29 cellular contexts compared by ENCODE assay signal in genomic region chr7:158574308-158575036, GRCh38.
"Had no signal": no experiment of that assay in that cellular context is flagged by ENCODE, and none has a peak within 500 bp of the region (broad histone marks: within the 10 kb centered on the region; RNA-seq: fewer than 3 reads in every experiment).

No MANE protein-coding gene starts in this region.

- H3K4me3 ChIP-seq: ovary, sigmoid colon, uterus had no signal

- H3K4me3 Mint-ChIP-seq: activated CD4-positive, alpha-beta T cell treated with anti-CD3 and anti-CD28 coated beads for 36 hours; activated CD8-positive, alpha-beta memory T cell treated with anti-CD3 and anti-CD28 coated beads, Interleukin-2, amount 10 ng/mL, durations not matched to agents 7 days and 5 days; activated CD8-positive, alpha-beta T cell treated with anti-CD3 and anti-CD28 coated beads, Interleukin-2, amount 10 ng/mL, durations not matched to agents 7 days and 5 days; activated naive CD4-positive, alpha-beta T cell treated with anti-CD3 and anti-CD28 coated beads, Interleukin-2, amount 50 U/mL, for 24 hours; activated naive CD8-positive, alpha-beta T cell treated with anti-CD3 and anti-CD28 coated beads, Interleukin-2, amount 50 U/mL, for 24 hours; endodermal cell; nephron; stimulated activated memory B cell treated with anti-CD40 and anti-IgM and Interleukin-4, amounts not matched to agents 10 μg/mL and 1 μg/mL and 100 μg/mL, for 72 hours; stimulated activated naive CD8-positive, alpha-beta T cell treated with anti-CD3 and anti-CD28 coated beads, Interleukin-15, amount 100 ng/mL, for 72 hours; type B pancreatic cell had no signal

- H3K36me3 ChIP-seq: ovary, sigmoid colon, uterus had no signal

- H3K9me3 ChIP-seq: ovary had no signal

- H3K4me1 Mint-ChIP-seq: activated CD4-positive, alpha-beta T cell treated with anti-CD3 and anti-CD28 coated beads for 36 hours; activated CD8-positive, alpha-beta memory T cell treated with anti-CD3 and anti-CD28 coated beads, Interleukin-2, amount 10 ng/mL, durations not matched to agents 7 days and 5 days; activated naive CD4-positive, alpha-beta T cell treated with anti-CD3 and anti-CD28 coated beads, Interleukin-2, amount 50 U/mL, for 24 hours; activated naive CD8-positive, alpha-beta T cell treated with anti-CD3 and anti-CD28 coated beads, Interleukin-2, amount 50 U/mL, for 24 hours; endodermal cell; nephron had no signal

- H3K27ac Mint-ChIP-seq: activated CD4-positive, alpha-beta T cell treated with anti-CD3 and anti-CD28 coated beads for 36 hours; activated CD8-positive, alpha-beta memory T cell treated with anti-CD3 and anti-CD28 coated beads, Interleukin-2, amount 10 ng/mL, durations not matched to agents 7 days and 5 days; activated CD8-positive, alpha-beta T cell treated with anti-CD3 and anti-CD28 coated beads, Interleukin-2, amount 10 ng/mL, durations not matched to agents 7 days and 5 days; activated naive CD4-positive, alpha-beta T cell treated with anti-CD3 and anti-CD28 coated beads, Interleukin-2, amount 50 U/mL, for 24 hours; activated naive CD8-positive, alpha-beta T cell treated with anti-CD3 and anti-CD28 coated beads, Interleukin-2, amount 50 U/mL, for 24 hours; activated T-helper 2 cell treated with anti-CD3 and anti-CD28 coated beads, Interferon-gamma antibody, Interleukin-2, Interleukin-4, amounts not matched to agents 10 μg/mL and 5 μg/mL and 100 μg/mL, durations not matched to agents 14 hours and 24 hours and 36 hours; endodermal cell; nephron; stimulated activated memory B cell treated with anti-CD40 and anti-IgM and Interleukin-4, amounts not matched to agents 10 μg/mL and 1 μg/mL and 100 μg/mL, for 72 hours; stimulated activated naive CD8-positive, alpha-beta T cell treated with anti-CD3 and anti-CD28 coated beads, Interleukin-15, amount 100 ng/mL, for 72 hours; type B pancreatic cell had no signal

- H3K27ac ChIP-seq: ovary, sigmoid colon, uterus had no signal

- H3K9me3 Mint-ChIP-seq: activated naive CD4-positive, alpha-beta T cell treated with anti-CD3 and anti-CD28 coated beads, Interleukin-2, amount 50 U/mL, for 24 hours; activated T-helper 2 cell treated with anti-CD3 and anti-CD28 coated beads, Interferon-gamma antibody, Interleukin-2, Interleukin-4, amounts not matched to agents 10 μg/mL and 5 μg/mL and 100 μg/mL, durations not matched to agents 14 hours and 24 hours and 36 hours; type B pancreatic cell had no signal

- ATAC-seq: activated CD4-positive, alpha-beta T cell treated with anti-CD3 and anti-CD28 coated beads for 36 hours; activated CD8-positive, alpha-beta memory T cell treated with anti-CD3 and anti-CD28 coated beads, Interleukin-2, amount 10 ng/mL, durations not matched to agents 7 days and 5 days; activated CD8-positive, alpha-beta T cell treated with anti-CD3 and anti-CD28 coated beads, Interleukin-2, amount 10 ng/mL, durations not matched to agents 7 days and 5 days; activated naive CD8-positive, alpha-beta T cell treated with anti-CD3 and anti-CD28 coated beads, Interleukin-2, amount 50 U/mL, for 24 hours; esophagus mucosa; left cardiac atrium; left ventricle myocardium superior; stimulated activated memory B cell treated with anti-CD40 and anti-IgM and Interleukin-4, amounts not matched to agents 10 μg/mL and 1 μg/mL and 100 μg/mL, for 72 hours; stimulated activated naive CD8-positive, alpha-beta T cell treated with anti-CD3 and anti-CD28 coated beads, Interleukin-15, amount 100 ng/mL, for 72 hours had no signal

- H3K4me1 ChIP-seq: uterus had no signal

- H3K36me3 Mint-ChIP-seq: activated CD8-positive, alpha-beta memory T cell treated with anti-CD3 and anti-CD28 coated beads, Interleukin-2, amount 10 ng/mL, durations not matched to agents 7 days and 5 days; activated naive CD4-positive, alpha-beta T cell treated with anti-CD3 and anti-CD28 coated beads, Interleukin-2, amount 50 U/mL, for 24 hours; stimulated activated memory B cell treated with anti-CD40 and anti-IgM and Interleukin-4, amounts not matched to agents 10 μg/mL and 1 μg/mL and 100 μg/mL, for 72 hours; type B pancreatic cell had no signal

- DNase-seq: activated CD4-positive, alpha-beta T cell treated with anti-CD3 and anti-CD28 coated beads for 36 hours; activated CD4-positive, CD25-positive, alpha-beta regulatory T cell; activated CD8-positive, alpha-beta memory T cell treated with anti-CD3 and anti-CD28 coated beads, Interleukin-2, amount 10 ng/mL, durations not matched to agents 7 days and 5 days; activated CD8-positive, alpha-beta T cell treated with anti-CD3 and anti-CD28 coated beads, Interleukin-2, amount 10 ng/mL, durations not matched to agents 7 days and 5 days; activated naive CD8-positive, alpha-beta T cell treated with anti-CD3 and anti-CD28 coated beads, Interleukin-2, amount 50 U/mL, for 24 hours; activated T-cell treated with anti-CD3 and anti-CD28 coated beads, Interleukin-2, amount 50 U/mL, for 48 hours; amygdala; caudate nucleus; endodermal cell; foreskin fibroblast; head of caudate nucleus; hippocampal formation; left cardiac atrium; left ventricle myocardium superior; ovary; sigmoid colon; small intestine; stimulated activated CD4-positive, alpha-beta T cell treated with anti-CD3 and anti-CD28 coated beads, Interleukin-1b, Interleukin-23, amount 100 ng/mL, for 48 hours; stimulated activated CD4-positive, alpha-beta T cell treated with anti-CD3 and anti-CD28 coated beads, Interleukin-4, amount 100 ng/mL, for 4 hours; stimulated activated CD8-positive, alpha-beta memory T cell treated with anti-CD3 and anti-CD28 coated beads, Interleukin-4, amount 100 ng/mL, for 48 hours; stimulated activated naive CD8-positive, alpha-beta T cell treated with anti-CD3 and anti-CD28 coated beads, Interleukin-15, amount 100 ng/mL, for 72 hours; substantia nigra; uterus had no signal

- H3K27me3 ChIP-seq: ovary, uterus had no signal
